8 cellular contexts compared by ENCODE assay signal in genomic region chr1:23555225-23555801, GRCh38. TPM values are rescaled to one million over a fixed set of nuclear protein-coding genes. Genes with fewer than 3 reads are reported as not detected.
DNase-seq lines count a peak whose midpoint lies in the region; ATAC-seq and TF ChIP-seq lines count a peak whose summit lies in the region.

No MANE protein-coding gene starts in this region.

- DNase-seq in GM12865 (ENCODE audit: low read depth) (peak; percentile 46), NCI-H1694 (lab: John Stamatoyannopoulos, UW) (peak; percentile 53), caudate nucleus (lab: John Stamatoyannopoulos, UW) (peak in 3 of 61 donors; percentile 7 to 42 (median 34)), mesothelial cell of epicardium (ENCODE audit: low spot score in 2 of 2, unreplicated experiment in 2 of 2) (peak in 1 of 2 experiments; percentile 52), epidermal melanocyte (ENCODE audit: insufficient read length, low spot score) (no peak), NCI-H526 (lab: John Stamatoyannopoulos, UW) (no peak)

- peak overlapping the region; percentile 100 for H3K27ac Mint-ChIP-seq in mesothelial cell of epicardium

- peaks cover 74% of the 10 kb centered on the region for H3K4me1 Mint-ChIP-seq in mesothelial cell of epicardium

- peak overlapping the region; percentile 62 for H3K4me3 ChIP-seq in GM12865 (ENCODE audit: low read depth, low read length)

- TF ChIP-seq CTCF in GM12865 (IDR thresholded peaks at IDR 0.05; ENCODE audit: insufficient read depth, low read depth, low read length, missing control alignments) (no peak), mesothelial cell of epicardium (IDR thresholded peaks at IDR 0.05; ENCODE audit: unreplicated experiment) (no peak)

- peaks cover 9% of the 10 kb centered on the region for H3K36me3 Mint-ChIP-seq in mesothelial cell of epicardium

- H3K27ac ChIP-seq in caudate nucleus (ENCODE audit: low read depth, low read length): peak overlapping the region; percentile 92

- ATAC-seq in HG02981 (IDR thresholded peaks at IDR 0.05; ENCODE audit: unreplicated experiment): no peak
- no peak for ATAC-seq in HG02798 (IDR thresholded peaks at IDR 0.05; ENCODE audit: poor library complexity, unreplicated experiment)

- H3K4me3 Mint-ChIP-seq in mesothelial cell of epicardium: peak overlapping the region; percentile 88

- H3K27me3 Mint-ChIP-seq in mesothelial cell of epicardium (ENCODE audit: low read depth): no peaks in the 10 kb centered on the region

- H3K9me3 Mint-ChIP-seq in mesothelial cell of epicardium: no peaks in the 10 kb centered on the region

RNA-seq across cellular contexts. Expression of gene ID3, which starts 4.0 kb away (rescaled TPM):
- 456 to 487 TPM (median 468 TPM) in 3 replicates for total RNA-seq in mesothelial cell of epicardium

RNA-seq across cellular contexts. Expression of gene E2F2, which starts 24.3 kb away (rescaled TPM):
- total RNA-seq in mesothelial cell of epicardium: 4.2 to 5.7 TPM (median 4.8 TPM) in 3 replicates

Comparison
In these comparisons a context has a peak if more than half of its experiments do, and no peak if none do; other contexts are left out.
1. DNase-seq: peak in GM12865 (single experiment) and NCI-H1694 (single experiment); none in epidermal melanocyte (single experiment) and NCI-H526 (0 of 2).